10 cellular contexts compared by ENCODE assay signal in the genomic region with DNA sequence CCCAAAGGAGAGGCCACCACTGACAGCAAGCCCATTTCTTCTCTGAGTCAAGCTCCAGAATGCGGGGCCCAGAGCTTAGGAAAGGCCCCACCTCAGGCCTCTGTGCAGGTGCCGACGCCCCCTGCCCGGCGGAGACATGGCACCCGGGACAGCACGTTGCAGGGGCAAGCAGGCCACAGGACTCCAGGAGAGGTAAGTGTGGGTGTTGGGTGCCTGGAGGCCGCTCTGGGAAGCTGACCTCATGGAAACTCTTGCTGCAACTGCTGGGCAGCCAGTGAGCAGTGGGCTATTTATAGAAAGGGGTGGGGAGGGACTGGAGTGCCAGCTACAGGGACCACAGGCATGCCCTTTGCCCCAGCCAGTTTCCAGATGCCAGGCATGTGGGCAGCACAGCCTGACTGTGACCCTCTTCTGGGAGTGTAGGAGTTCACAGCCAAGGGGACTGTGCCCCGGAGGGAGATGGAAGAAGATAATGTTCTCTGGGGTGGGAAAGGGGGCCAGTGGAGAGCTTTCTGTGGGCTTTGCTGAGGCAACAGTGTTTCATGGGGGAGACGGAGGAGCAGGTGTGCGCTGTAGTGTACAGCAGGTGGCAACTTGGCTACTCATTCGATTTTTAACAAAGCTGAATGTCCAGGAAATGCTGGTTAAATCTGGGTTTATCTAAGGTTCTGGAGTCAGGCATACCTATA. TPM values are rescaled to one million over a fixed set of nuclear protein-coding genes. Genes with fewer than 3 reads are reported as not detected.
DNase-seq lines count a peak whose midpoint lies in the region; ATAC-seq, FAIRE-seq and TF ChIP-seq lines count a peak whose summit lies in the region.
"Had no signal": no experiment of that assay in that cellular context is flagged by ENCODE, and none has a peak within 500 bp of the region (broad histone marks: within the 10 kb centered on the region; RNA-seq: fewer than 3 reads in every experiment).

No MANE protein-coding gene starts in this region.

- no peak for ATAC-seq in GM21717 (IDR thresholded peaks at IDR 0.05; ENCODE audit: unreplicated experiment)

- WGBS in small intestine, 3 donors = 23 to 63% (median 41%) methylated on average over 12 of the region's 12 CpGs

- H3K9me3 ChIP-seq in left ventricle myocardium inferior (replicated peaks) = no peaks in the 10 kb centered on the region
- no peaks in the 10 kb centered on the region for H3K9me3 ChIP-seq in small intestine (ENCODE audit: control insufficient read depth, low read depth)

- H3K27ac ChIP-seq in left ventricle myocardium inferior (replicated peaks) = peak overlapping the region; percentile 95
- peak overlapping the region; percentile 65 to 73 for H3K27ac ChIP-seq in small intestine (ENCODE audit: low read depth in 1 of 2, low read length in 1 of 2)

- no peak for TF ChIP-seq CTCF in left ventricle myocardium inferior (IDR thresholded peaks at IDR 0.05; ENCODE audit: borderline replicate concordance)

- peaks cover 96% of the 10 kb centered on the region for H3K4me1 ChIP-seq in left ventricle myocardium inferior
- peaks cover 0 to 10% of the 10 kb centered on the region in 2 donors for H3K4me1 ChIP-seq in small intestine (ENCODE audit: control insufficient read depth in 2 of 2, insufficient read depth in 1 of 2, low read depth in 1 of 2, low read length in 1 of 2)

- no peaks in the 10 kb centered on the region for H3K27me3 ChIP-seq in left ventricle myocardium inferior (ENCODE audit: low read depth)
- H3K27me3 ChIP-seq in small intestine (ENCODE audit: control insufficient read depth in 2 of 2, insufficient read depth in 2 of 2, low read length in 2 of 2) = no peaks in the 10 kb centered on the region

- intact Hi-C loops in left ventricle myocardium inferior (cut with micrococcal nuclease) = no loop called here

- peak overlapping the region; percentile 45 for H3K4me3 ChIP-seq in left ventricle myocardium inferior
- H3K4me3 ChIP-seq in small intestine (ENCODE audit: low read depth in 1 of 2, low read length in 2 of 2) = no peak overlapping the region

- no peak for FAIRE-seq in small intestine (lab: Jason Lieb, UNC)
- FAIRE-seq: endometrium had no signal

- H3K36me3 ChIP-seq in left ventricle myocardium inferior (peaks cover 8% of the 10 kb centered on the region), small intestine (ENCODE audit: control insufficient read depth in 2 of 2, insufficient read depth in 2 of 2, low read length in 2 of 2) (no peaks in the 10 kb centered on the region)

- DNase-seq in HCEC 1CT (peak; percentile 36), UCSD-AML1 (lab: John Stamatoyannopoulos, UW; ENCODE audit: unreplicated experiment) (peak; percentile 61), left ventricle myocardium inferior (peak; percentile 79), small intestine (peak; percentile 83), GM19238 (ENCODE audit: insufficient read length, low spot score) (no peak), G401 (ENCODE audit: low spot score) (no peak), DMS153 (lab: John Stamatoyannopoulos, UW) (no peak)
- DNase-seq: stimulated activated CD4-positive, alpha-beta T cell treated with anti-CD3 and anti-CD28 coated beads, Interleukin-2, amount 100 ng/mL, for 24 hours had no signal

- in situ Hi-C loops in G401 (cut with HindIII; ENCODE audit: low sequenced_read_pairs) = no loop called here

RNA-seq across cellular contexts. Expression of a gene that starts 23.7 kb away (rescaled TPM):
- total RNA-seq in left ventricle myocardium inferior = 181 TPM
- 1 to 10 TPM in 1 of 3 donors, under 1 TPM in 2; 0.22 to 1.3 (median 0.54) TPM for polyA plus RNA-seq in small intestine
- 0.06 and 0.20 TPM in 2 replicates for total RNA-seq in G401 (2014; rRNA removed; shearing (Covaris generic))

RNA-seq across cellular contexts. Expression of a gene that starts 43.6 kb away (rescaled TPM):
- 0.91 TPM for total RNA-seq in left ventricle myocardium inferior
- polyA plus RNA-seq in small intestine = 10 to 100 TPM in 2 of 3 donors, 1 to 10 TPM in 1; 4.4 to 64.6 (median 34.6) TPM
- total RNA-seq in G401 (2014; rRNA removed; shearing (Covaris generic)) = not detected in 2 replicates

Comparison
In these comparisons a context has a peak if more than half of its experiments do, and no peak if none do; other contexts are left out.
1. DNase-seq: peak in HCEC 1CT (single experiment), UCSD-AML1 (single experiment), left ventricle myocardium inferior (single experiment) and small intestine (single experiment); none in GM19238 (single experiment), G401 (single experiment) and DMS153 (single experiment).
2. RNA of a gene that starts 23.7 kb away (total RNA-seq): 181 TPM in left ventricle myocardium inferior (single experiment); 0.06 to 0.20 TPM in G401; every median in the first group is over 100 times any median in the second.